In genomic region chr6:10658910-10659696, GRCh38 we compare ENCODE assay signal across 10 cellular contexts. TPM values are rescaled to one million over a fixed set of nuclear protein-coding genes. Genes with fewer than 3 reads are reported as not detected.
A peak's percentile ranks its signal among the peaks of the same experiment; 100 is the strongest.
DNase-seq lines count a peak whose midpoint lies in the region; ATAC-seq and TF ChIP-seq lines count a peak whose summit lies in the region.
"Had no signal": no experiment of that assay in that cellular context is flagged by ENCODE, and none has a peak within 500 bp of the region (broad histone marks: within the 10 kb centered on the region; RNA-seq: fewer than 3 reads in every experiment).

No MANE protein-coding gene starts in this region.

- in situ Hi-C loops in IMR-90 (cut with MboI; ENCODE audit: low sequenced_read_pairs): no loop called here

- TF ChIP-seq POLR2A in IMR-90 (IDR thresholded peaks at IDR 0.05; ENCODE audit: low read depth, low read length): no peak
- no peak for TF ChIP-seq POLR2A in GM18505 (IDR thresholded peaks at IDR 0.05; ENCODE audit: borderline replicate concordance, extremely low read depth, insufficient read depth, insufficient read length)
- TF ChIP-seq POLR2A in vagina (IDR thresholded peaks at IDR 0.05): no peak

- no peak overlapping the region for H4K91ac ChIP-seq in IMR-90 (ENCODE audit: insufficient read depth, low read depth, low read length)

- H3K27ac ChIP-seq in IMR-90 (ENCODE audit: insufficient read depth, low read length) (no peak overlapping the region), vagina (no peak overlapping the region)

- H2BK15ac ChIP-seq in IMR-90 (ENCODE audit: low read depth, low read length): no peak overlapping the region

- H3K4me3 ChIP-seq in BJ (ENCODE audit: low read depth, low read length) (peak overlapping the region; percentile 36), IMR-90 (ENCODE audit: insufficient read depth, low read depth, low read length) (peak overlapping the region; percentile 39), vagina (peak overlapping the region in 1 of 2 donors; percentile 35)
- H3K4me3 ChIP-seq: MG63 had no signal

- H3K4me1 Mint-ChIP-seq in dendritic cell treated with granulocyte-macrophage colony-stimulating factor and Interleukin-4, amounts not matched to agents 40 ng/mL and 50 ng/mL, for 4 days (ENCODE audit: low read depth): peaks cover 11% of the 10 kb centered on the region
- no peaks in the 10 kb centered on the region for H3K4me1 Mint-ChIP-seq in nephron progenitor cell

- peak overlapping the region; percentile 12; the same call in 1 of the 2 replicates for H3K9ac ChIP-seq in IMR-90 (ENCODE audit: low read depth, low read length)

- H3K4me1 ChIP-seq in IMR-90 (ENCODE audit: control insufficient read depth, insufficient read depth, low read length) (no peaks in the 10 kb centered on the region), vagina (no peaks in the 10 kb centered on the region)

- TF ChIP-seq CTCF in BJ (IDR thresholded peaks at IDR 0.05; ENCODE audit: insufficient read depth, low read depth, low read length) (no peak), IMR-90 (conservative IDR thresholded peaks at IDR 0.05; ENCODE audit: low read depth, low read length) (no peak), nephron progenitor cell (IDR thresholded peaks at IDR 0.05) (no peak), vagina (IDR thresholded peaks at IDR 0.05) (no peak)

- ATAC-seq in IMR-90 (ENCODE audit: low read depth): no peak; the same call in 1 of the 2 replicates
- no peak for ATAC-seq in GM18505 (IDR thresholded peaks at IDR 0.05; ENCODE audit: unreplicated experiment)

- H3K36me3 ChIP-seq in BJ (ENCODE audit: control insufficient read depth, insufficient read depth, low read length): no peaks in the 10 kb centered on the region
- no peaks in the 10 kb centered on the region for H3K36me3 ChIP-seq in IMR-90 (ENCODE audit: control insufficient read depth, insufficient read depth, low read length)
- no peaks in the 10 kb centered on the region for H3K36me3 ChIP-seq in vagina
- H3K36me3 ChIP-seq: MG63 had no signal

- intact Hi-C loops in IMR-90 (cut with micrococcal nuclease) (no loop called here), vagina (cut with DNase I) (no loop called here)
- intact Hi-C loops in dendritic cell treated with granulocyte-macrophage colony-stimulating factor and Interleukin-4, amounts not matched to agents 40 ng/mL and 50 ng/mL, for 4 days (cut with micrococcal nuclease): no loop called here

- WGBS in IMR-90 (ENCODE audit: extremely low coverage in 2 of 2, insufficient read length in 1 of 2), 2 experiments: 93% methylated on average over 3 of the region's 24 CpGs; no CpG with 5 or more reads in 1 of the 2 experiments

- BruUV-seq in IMR-90 (replicated peaks; lab: Mats Ljungman, UMichigan): no TSS peak

- no peaks in the 10 kb centered on the region for H3K9me3 Mint-ChIP-seq in dendritic cell treated with granulocyte-macrophage colony-stimulating factor and Interleukin-4, amounts not matched to agents 40 ng/mL and 50 ng/mL, for 4 days
- H3K9me3 Mint-ChIP-seq in nephron progenitor cell: peaks cover 11% of the 10 kb centered on the region

- H3K27me3 Mint-ChIP-seq in dendritic cell treated with granulocyte-macrophage colony-stimulating factor and Interleukin-4, amounts not matched to agents 40 ng/mL and 50 ng/mL, for 4 days: no peaks in the 10 kb centered on the region
- H3K27me3 Mint-ChIP-seq in nephron progenitor cell (ENCODE audit: low read depth, poor library complexity): peaks cover 21% of the 10 kb centered on the region

- no peak overlapping the region for H3K56ac ChIP-seq in IMR-90 (ENCODE audit: extremely low read depth, insufficient read depth, low read length)

- POLR2A ChIA-PET in BJ (lab: Charles Lee): no interaction called here
- POLR2A ChIA-PET in IMR-90 (lab: Charles Lee; ENCODE audit: unreplicated experiment): interaction anchor here (0.6 kb wide), 1 partner anchor 1408 kb away, joined by 5 read pairs; no protein-coding TSS in a partner anchor

- H3K27ac Mint-ChIP-seq in dendritic cell treated with granulocyte-macrophage colony-stimulating factor and Interleukin-4, amounts not matched to agents 40 ng/mL and 50 ng/mL, for 4 days: peak overlapping the region; percentile 69
- H3K27ac Mint-ChIP-seq in nephron progenitor cell: no peak overlapping the region

- H2AFZ ChIP-seq in IMR-90 (replicated peaks; ENCODE audit: low read length, poor library complexity): peak overlapping the region; percentile 51

- no peak overlapping the region for H3K4ac ChIP-seq in IMR-90 (ENCODE audit: low read depth, low read length)

- H3K36me3 Mint-ChIP-seq in dendritic cell treated with granulocyte-macrophage colony-stimulating factor and Interleukin-4, amounts not matched to agents 40 ng/mL and 50 ng/mL, for 4 days (ENCODE audit: low read depth): no peaks in the 10 kb centered on the region
- peaks cover 7% of the 10 kb centered on the region for H3K36me3 Mint-ChIP-seq in nephron progenitor cell (ENCODE audit: low read depth)

- no peak overlapping the region for H2AK5ac ChIP-seq in IMR-90 (ENCODE audit: low read depth, low read length)

- H4K5ac ChIP-seq in IMR-90 (ENCODE audit: low read depth, low read length): no peak overlapping the region

- H3K23ac ChIP-seq in IMR-90 (ENCODE audit: low read depth, low read length): no peak overlapping the region

- H2BK5ac ChIP-seq in IMR-90 (ENCODE audit: low read depth, low read length, poor library complexity, severe bottlenecking): no peak overlapping the region

- no peaks in the 10 kb centered on the region for H3K9me1 ChIP-seq in IMR-90 (ENCODE audit: insufficient read depth, low read length)

- H4K20me1 ChIP-seq in IMR-90 (ENCODE audit: insufficient read depth, low read length): no peaks in the 10 kb centered on the region

- no peak for DNase-seq in BJ (ENCODE audit: low read depth)
- no peak for DNase-seq in IMR-90
- peak; percentile 4 for DNase-seq in nephron progenitor cell
- no peak for DNase-seq in NCI-H524 treated with DMSO at 0.1 percent for 48 hours (lab: John Stamatoyannopoulos, UW)
- DNase-seq in vagina (ENCODE audit: extremely low spot score in 2 of 2): no peak
- DNase-seq in ureter (ENCODE audit: low spot score): no peak
- DNase-seq: MG63, OCI-M1 had no signal

- CTCF ChIA-PET in BJ (lab: Yijun Ruan, JAX): no interaction called here
- CTCF ChIA-PET in IMR-90 (lab: Yijun Ruan, JAX): no interaction called here

- H3K18ac ChIP-seq in IMR-90 (ENCODE audit: low read depth, low read length): no peak overlapping the region

- H3K14ac ChIP-seq in IMR-90 (replicated peaks; ENCODE audit: low read depth, low read length): no peak overlapping the region

- H3K79me1 ChIP-seq in IMR-90 (ENCODE audit: low read depth in 1 of 2, low read length in 2 of 2): no peaks in the 10 kb centered on the region

- TF ChIP-seq RAD21 in IMR-90 (IDR thresholded peaks at IDR 0.05; ENCODE audit: low read length): no peak

- H3K27me3 ChIP-seq in BJ (ENCODE audit: control insufficient read depth, insufficient read depth, low read length) (no peaks in the 10 kb centered on the region), IMR-90 (ENCODE audit: control insufficient read depth, insufficient read depth, low read length) (no peaks in the 10 kb centered on the region; the same call in 1 of the 2 replicates), vagina (no peaks in the 10 kb centered on the region)

- no peak overlapping the region for H4K8ac ChIP-seq in IMR-90 (ENCODE audit: low read depth in 2 of 2, low read length in 2 of 2)

- H3K9me3 ChIP-seq in IMR-90 (ENCODE audit: control insufficient read depth, insufficient read depth, low read length) (no peaks in the 10 kb centered on the region; the same call in 1 of the 2 replicates), vagina (no peaks in the 10 kb centered on the region)

- dilution Hi-C loops in IMR-90 (cut with HindIII; ENCODE audit: low sequenced_read_pairs, unreplicated experiment): no loop called here

- no peak overlapping the region; the same call in 1 of the 2 replicates for H3K4me2 ChIP-seq in IMR-90 (ENCODE audit: low read depth, low read length)

- H2BK20ac ChIP-seq in IMR-90 (ENCODE audit: low read depth, low read length): no peak overlapping the region

- peak overlapping the region; percentile 65 for H2AK9ac ChIP-seq in IMR-90 (replicated peaks; ENCODE audit: low read depth, low read length, poor library complexity)

- no peak overlapping the region for H2BK120ac ChIP-seq in IMR-90 (ENCODE audit: low read depth, low read length)

- H3K4me3 Mint-ChIP-seq in dendritic cell treated with granulocyte-macrophage colony-stimulating factor and Interleukin-4, amounts not matched to agents 40 ng/mL and 50 ng/mL, for 4 days: peak overlapping the region; percentile 69
- peak overlapping the region; percentile 72 for H3K4me3 Mint-ChIP-seq in nephron progenitor cell

TF ChIP-seq in IMR-90, 13 proteins besides CTCF, POLR2A, EP300 and RAD21:
- no peak for TF ChIP-seq RCOR1 (IDR thresholded peaks at IDR 0.05; ENCODE audit: insufficient replicate concordance, low read length)
- TF ChIP-seq NFE2L2 (IDR thresholded peaks at IDR 0.05; ENCODE audit: low read depth, low read length): no peak
- TF ChIP-seq FOS (IDR thresholded peaks at IDR 0.05; ENCODE audit: low read depth, low read length): no peak
- TF ChIP-seq SMC3 (IDR thresholded peaks at IDR 0.05; ENCODE audit: low read depth, low read length): no peak
- TF ChIP-seq MXI1 (IDR thresholded peaks at IDR 0.05; ENCODE audit: borderline replicate concordance, low read depth, low read length): no peak

RNA-seq across cellular contexts. Expression of gene C6orf52, which starts 35.3 kb away (rescaled TPM):
- polyA plus RNA-seq in BJ (2011; rRNA removed) (0.28 and 0.74 TPM in 2 replicates), IMR-90 (2012; rRNA removed) (0.31 TPM in 1 of 2 replicates, not detected in the other)
- not detected in 2 replicates for polyA minus RNA-seq in BJ (2011; rRNA and poly(A)+ RNA removed)
- total RNA-seq in IMR-90 (2012; rRNA removed) (not detected in 2 replicates), vagina (not detected), ureter (1.8 TPM)
- polyA plus RNA-seq in IMR-90 (2012; cell fraction: cytosol; rRNA removed): 0.47 TPM in 1 of 2 replicates, not detected in the other
- 0.40 TPM in 1 of 2 replicates, not detected in the other for polyA plus RNA-seq in IMR-90 (2012; cell fraction: nucleus; rRNA removed; ENCODE audit: low replicate concordance)

RNA-seq across cellular contexts. Expression of gene PAK1IP1, which starts 35.7 kb away (rescaled TPM):
- polyA plus RNA-seq in BJ (2011; rRNA removed) (10.8 and 15.3 TPM in 2 replicates), IMR-90 (2012; rRNA removed) (16.7 and 16.9 TPM in 2 replicates)
- 4.3 and 6.4 TPM in 2 replicates for polyA minus RNA-seq in BJ (2011; rRNA and poly(A)+ RNA removed)
- total RNA-seq in IMR-90 (2012; rRNA removed) (22.9 and 28.6 TPM in 2 replicates), vagina (8.8 TPM), ureter (14.5 TPM)
- polyA plus RNA-seq in IMR-90 (2012; cell fraction: cytosol; rRNA removed): 3.9 and 5.4 TPM in 2 replicates
- polyA plus RNA-seq in IMR-90 (2012; cell fraction: nucleus; rRNA removed; ENCODE audit: low replicate concordance): 2.0 and 7.9 TPM in 2 replicates
